In genomic region chr5:79191457-79191856, GRCh38 we compare ENCODE assay signal across 34 cellular contexts. TPM values are rescaled to one million over a fixed set of nuclear protein-coding genes. Genes with fewer than 3 reads are reported as not detected.
DNase-seq lines count a peak whose midpoint lies in the region; ATAC-seq, FAIRE-seq and TF ChIP-seq lines count a peak whose summit lies in the region.
"Had no signal": no experiment of that assay in that cellular context is flagged by ENCODE, and none has a peak within 500 bp of the region (broad histone marks: within the 10 kb centered on the region; RNA-seq: fewer than 3 reads in every experiment).

No MANE protein-coding gene starts in this region.

- H3K9me3 Mint-ChIP-seq in brain, result no peaks in the 10 kb centered on the region
- H3K9me3 Mint-ChIP-seq: activated naive CD8-positive, alpha-beta T cell treated with anti-CD3 and anti-CD28 coated beads for 36 hours; effector memory CD8-positive, alpha-beta T cell; nephron progenitor cell had no signal

- H3K36me3 Mint-ChIP-seq in brain, result no peaks in the 10 kb centered on the region
- H3K36me3 Mint-ChIP-seq: activated naive CD8-positive, alpha-beta T cell treated with anti-CD3 and anti-CD28 coated beads for 36 hours had no signal

- H4K20me1 ChIP-seq in DND-41 (ENCODE audit: insufficient read depth, low read length) (no peaks in the 10 kb centered on the region), OCI-LY7 (ENCODE audit: insufficient read depth, low read length) (no peaks in the 10 kb centered on the region)
- H4K20me1 ChIP-seq: BLaER1 had no signal

- H3K27ac ChIP-seq in A549, result no peak overlapping the region
- no peak overlapping the region for H3K27ac ChIP-seq in DND-41 (ENCODE audit: low read length)
- H3K27ac ChIP-seq in OCI-LY7 (ENCODE audit: low read depth, low read length, poor library complexity, severe bottlenecking), result no peak overlapping the region
- no peak overlapping the region for H3K27ac ChIP-seq in suprapubic skin
- H3K27ac ChIP-seq: BLaER1, cardiac muscle cell, foreskin keratinocyte, heart right ventricle, parathyroid adenoma, SJSA1, transverse colon had no signal

- no peak for TF ChIP-seq RAD21 in A549 (conservative IDR thresholded peaks at IDR 0.05 in 1 of 2, IDR thresholded peaks at IDR 0.05 in 1 of 2)

- H2AFZ ChIP-seq in DND-41 (ENCODE audit: low read depth, low read length), result no peak overlapping the region
- H2AFZ ChIP-seq in OCI-LY7 (ENCODE audit: low read length), result no peak overlapping the region
- H2AFZ ChIP-seq: parathyroid adenoma had no signal

- H3K9me3 ChIP-seq in A549 (no peaks in the 10 kb centered on the region), DND-41 (ENCODE audit: insufficient read depth, low read length, severe bottlenecking) (no peaks in the 10 kb centered on the region), OCI-LY7 (ENCODE audit: low read length) (no peaks in the 10 kb centered on the region), suprapubic skin (no peaks in the 10 kb centered on the region)
- H3K9me3 ChIP-seq: BLaER1, SJSA1, transverse colon had no signal

- intact Hi-C loops in OCI-LY7 (cut with micrococcal nuclease; ENCODE audit: unreplicated experiment), result no loop called here

- H3K36me3 ChIP-seq in DND-41 (ENCODE audit: insufficient read depth, low read length) (no peaks in the 10 kb centered on the region), OCI-LY7 (ENCODE audit: insufficient read depth, low read length) (no peaks in the 10 kb centered on the region), suprapubic skin (no peaks in the 10 kb centered on the region)
- H3K36me3 ChIP-seq: BLaER1, cardiac muscle cell, heart right ventricle, SJSA1, transverse colon had no signal

- peak in 1 of 2 experiments; percentile 17 for DNase-seq in A549 (ENCODE audit: low read depth in 1 of 2, low spot score in 1 of 2)
- DNase-seq in DND-41, result no peak
- DNase-seq in OCI-LY7 (ENCODE audit: low spot score), result peak; percentile 7
- no peak for DNase-seq in NOMO-1 treated with dmso at 0.1 percent for 144 hours (lab: John Stamatoyannopoulos, UW; ENCODE audit: unreplicated experiment)
- no peak for DNase-seq in suprapubic skin (ENCODE audit: low spot score in 2 of 2)
- no peak for DNase-seq in NCI-H2196 treated with DMSO at 0.1 percent for 48 hours (lab: John Stamatoyannopoulos, UW; ENCODE audit: unreplicated experiment)
- DNase-seq: activated CD4-positive, alpha-beta T cell treated with anti-CD3 and anti-CD28 coated beads for 36 hours; activated effector memory CD4-positive, alpha-beta T cell treated with Interleukin-2 at 50 U/mL for 16 hours; activated naive CD8-positive, alpha-beta T cell treated with anti-CD3 and anti-CD28 coated beads for 36 hours; activated T-cell treated with anti-CD3 and anti-CD28 coated beads for 4 hours; aorta; COR-L47; cortex of kidney; effector memory CD8-positive, alpha-beta T cell; foreskin keratinocyte; GOT3; heart right ventricle; KBM-7; left cardiac atrium; mammary epithelial cell; MM.1S; NCI-H1417 treated with DMSO at 0.1 percent for 48 hours; NCI-H2107; nephron progenitor cell; stimulated activated CD4-positive, alpha-beta T cell treated with anti-CD3 and anti-CD28 coated beads, Interleukin-2, amount 100 ng/mL, for 24 hours; T-helper 2 cell; transverse colon had no signal

- no TSS peak for BruUV-seq in OCI-LY7 (replicated peaks; lab: Mats Ljungman, UMichigan)

- H3K4me2 ChIP-seq in A549 (no peak overlapping the region), DND-41 (ENCODE audit: insufficient read depth, low read length) (no peak overlapping the region), OCI-LY7 (ENCODE audit: low read length) (no peak overlapping the region)
- H3K4me2 ChIP-seq: BLaER1, smooth muscle cell had no signal

- peak overlapping the region in 3 of 5 experiments; percentile 31 to 92 (median 69) for H3K27ac Mint-ChIP-seq in brain
- H3K27ac Mint-ChIP-seq: activated CD4-positive, alpha-beta T cell treated with anti-CD3 and anti-CD28 coated beads for 36 hours; activated naive CD8-positive, alpha-beta T cell treated with anti-CD3 and anti-CD28 coated beads for 36 hours; effector memory CD8-positive, alpha-beta T cell; nephron progenitor cell had no signal

- H3K4me1 ChIP-seq in A549 (peaks cover 9% of the 10 kb centered on the region), DND-41 (ENCODE audit: insufficient read depth, low read length) (no peaks in the 10 kb centered on the region), OCI-LY7 (ENCODE audit: insufficient read depth, low read length, poor library complexity, severe bottlenecking) (no peaks in the 10 kb centered on the region), suprapubic skin (peaks cover 15% of the 10 kb centered on the region)
- H3K4me1 ChIP-seq: BLaER1, heart right ventricle, parathyroid adenoma, SJSA1, transverse colon had no signal

- peaks cover 6% of the 10 kb centered on the region for H3K27me3 Mint-ChIP-seq in brain
- H3K27me3 Mint-ChIP-seq: activated CD4-positive, alpha-beta T cell treated with anti-CD3 and anti-CD28 coated beads for 36 hours; activated naive CD8-positive, alpha-beta T cell treated with anti-CD3 and anti-CD28 coated beads for 36 hours; effector memory CD8-positive, alpha-beta T cell had no signal

- H3K79me2 ChIP-seq in DND-41 (ENCODE audit: insufficient read depth, low read length) (no peaks in the 10 kb centered on the region), OCI-LY7 (ENCODE audit: insufficient read depth, low read depth, low read length) (no peaks in the 10 kb centered on the region)
- H3K79me2 ChIP-seq: parathyroid adenoma had no signal

- H3K27me3 ChIP-seq in DND-41 (ENCODE audit: insufficient read depth, low read length, poor library complexity) (no peaks in the 10 kb centered on the region), suprapubic skin (no peaks in the 10 kb centered on the region)
- H3K27me3 ChIP-seq: BLaER1, cardiac muscle cell, foreskin keratinocyte, heart right ventricle, SJSA1, transverse colon had no signal

- WGBS in A549 (ENCODE audit: missing lambda C conversion rate), result 78% methylated on average over 6 of the region's 6 CpGs
- WGBS in suprapubic skin, result 86% methylated on average over 6 of the region's 6 CpGs

- H3K9ac ChIP-seq in DND-41 (ENCODE audit: low read depth, low read length), result no peak overlapping the region
- H3K9ac ChIP-seq: BLaER1, parathyroid adenoma had no signal

- H3K9me2 ChIP-seq in OCI-LY7 (ENCODE audit: insufficient read depth, low read length), result no peaks in the 10 kb centered on the region

- no peak for TF ChIP-seq POLR2A in A549 (IDR thresholded peaks at IDR 0.05; ENCODE audit: low read length)
- TF ChIP-seq POLR2A in suprapubic skin (IDR thresholded peaks at IDR 0.05), result no peak

- peak; percentile 56 to 80; a peak in 4 of 6 replicates for ATAC-seq in A549
- ATAC-seq in DND-41 (ENCODE audit: insufficient read depth, low read depth), result no peak
- no peak for ATAC-seq in HG02884 (IDR thresholded peaks at IDR 0.05; ENCODE audit: unreplicated experiment)
- ATAC-seq: activated CD4-positive, alpha-beta T cell treated with anti-CD3 and anti-CD28 coated beads for 36 hours; effector memory CD8-positive, alpha-beta T cell; foreskin keratinocyte; heart right ventricle; left cardiac atrium had no signal

- H3K4me3 ChIP-seq in A549 (no peak overlapping the region), DND-41 (ENCODE audit: low read depth in 1 of 2, low read length in 2 of 2) (no peak overlapping the region), OCI-LY7 (ENCODE audit: low read depth, low read length, poor library complexity, severe bottlenecking) (no peak overlapping the region), suprapubic skin (no peak overlapping the region)
- H3K4me3 ChIP-seq: BLaER1, cardiac muscle cell, heart right ventricle, SJSA1, smooth muscle cell, transverse colon had no signal

- POLR2A ChIA-PET in A549 (lab: Yijun Ruan, JAX) (no interaction called here), OCI-LY7 (lab: Charles Lee) (interaction anchor here (1.9 kb wide), 1 partner anchor 14 kb away, joined by 4 read pairs; no protein-coding TSS in a partner anchor)

- no peak for TF ChIP-seq CTCF in A549 (IDR thresholded peaks at IDR 0.05)
- TF ChIP-seq CTCF in DND-41 (IDR thresholded peaks at IDR 0.05; ENCODE audit: borderline replicate concordance, extremely low read depth, low read length, poor library complexity, severe bottlenecking), result peak; percentile 16
- no peak for TF ChIP-seq CTCF in OCI-LY7 (conservative IDR thresholded peaks at IDR 0.05; ENCODE audit: low read length)
- TF ChIP-seq CTCF in brain (conservative IDR thresholded peaks at IDR 0.05), result no peak
- no peak for TF ChIP-seq CTCF in suprapubic skin (IDR thresholded peaks at IDR 0.05)

- TF ChIP-seq EP300 in A549 (IDR thresholded peaks at IDR 0.05) (no peak), suprapubic skin (IDR thresholded peaks at IDR 0.05) (no peak)

- no peak for FAIRE-seq in A549 (lab: Jason Lieb, UNC)

- H3K4me1 Mint-ChIP-seq in brain, result peaks cover 9% of the 10 kb centered on the region
- H3K4me1 Mint-ChIP-seq: activated naive CD8-positive, alpha-beta T cell treated with anti-CD3 and anti-CD28 coated beads for 36 hours; nephron progenitor cell had no signal

- peak overlapping the region in 1 of 5 experiments; percentile 6 for H3K4me3 Mint-ChIP-seq in brain
- H3K4me3 Mint-ChIP-seq: activated CD4-positive, alpha-beta T cell treated with anti-CD3 and anti-CD28 coated beads for 36 hours; activated naive CD8-positive, alpha-beta T cell treated with anti-CD3 and anti-CD28 coated beads for 36 hours; effector memory CD8-positive, alpha-beta T cell; nephron progenitor cell had no signal

- CTCF ChIA-PET in A549 (lab: Yijun Ruan, JAX) (interaction anchor here (0.7 to 1.2 kb wide), 6 partner anchors 9 to 892 kb away, joined by 3 to 4 read pairs (median 3); no protein-coding TSS in a partner anchor), OCI-LY7 (lab: Charles Lee; ENCODE audit: unreplicated experiment) (interaction anchor here (0.6 kb wide), 2 partner anchors 26 to 598 kb away, joined by 3 to 7 read pairs; no protein-coding TSS in a partner anchor)

TF ChIP-seq in A549, 52 proteins besides CTCF, POLR2A, EP300 and RAD21:
- TF ChIP-seq TP53 (CRISPR knock-in tag; IDR thresholded peaks at IDR 0.05) (no peak), MAFK (IDR thresholded peaks at IDR 0.05; ENCODE audit: partially characterized antibody) (peak; percentile 5), HEYL (CRISPR knock-in tag; IDR thresholded peaks at IDR 0.05) (no peak), ZC3H11A (IDR thresholded peaks at IDR 0.05) (no peak), CHD4 (IDR thresholded peaks at IDR 0.05; ENCODE audit: borderline replicate concordance) (no peak), EHF (CRISPR knock-in tag; IDR thresholded peaks at IDR 0.05) (no peak)

RNA-seq across cellular contexts. Expression of gene JMY, which starts 44.5 kb away (rescaled TPM):
- polyA plus RNA-seq in A549 (2011; rRNA removed) (5.0 and 5.6 TPM in 2 replicates), A549 (2017; fragmentation: RNase III; extraction: RNeasy Plus Mini Kit Qiagen cat#74134 plus additional on column Dnase treatment) (2.5 to 4.2 TPM (median 2.9 TPM) in 3 replicates), brain (ENCODE audit: insufficient read depth, low read depth, low replicate concordance) (2.8 TPM)
- 0.74 and 0.93 TPM in 2 replicates for polyA plus RNA-seq in A549 (2012; cell fraction: cytosol; rRNA removed)
- polyA plus RNA-seq in A549 (2012; cell fraction: nucleus; rRNA removed), result 0.95 and 1.2 TPM in 2 replicates
- 3.8 and 3.9 TPM in 2 replicates for polyA minus RNA-seq in A549 (2011; rRNA and poly(A)+ RNA removed)
- 4.3 and 4.5 TPM in 2 replicates for total RNA-seq in OCI-LY7 (2014; rRNA removed; shearing (Covaris generic))
- total RNA-seq in OCI-LY7 (2022) (6.3 and 7.1 TPM in 2 replicates), suprapubic skin (10 to 100 TPM; 17.6 to 34.4 (median 22.0) TPM)

Comparison
In these comparisons a context has a peak if more than half of its experiments do, and no peak if none do; other contexts are left out.
1. ATAC-seq: peak in A549 (2 of 2); none in DND-41 (single experiment) and HG02884 (single experiment).